In genomic region chr19:39145180-39145953, GRCh38 we compare ENCODE assay signal across 11 cellular contexts. TPM values are rescaled to one million over a fixed set of nuclear protein-coding genes. Genes with fewer than 3 reads are reported as not detected.
DNase-seq lines count a peak whose midpoint lies in the region; ATAC-seq and TF ChIP-seq lines count a peak whose summit lies in the region.
"Had no signal": no experiment of that assay in that cellular context is flagged by ENCODE, and none has a peak within 500 bp of the region (broad histone marks: within the 10 kb centered on the region; RNA-seq: fewer than 3 reads in every experiment).

No MANE protein-coding gene starts in this region.

- ATAC-seq in left cardiac atrium (peak; percentile 85 to 86), upper lobe of right lung (peak; percentile 67)
- no peak for ATAC-seq in CD4-positive, alpha-beta T cell (ENCODE audit: poor library complexity)

- peak overlapping the region; percentile 78 for H3K18ac ChIP-seq in neuronal stem cell (ENCODE audit: low read length)

- no peak overlapping the region for H3K23ac ChIP-seq in neuronal stem cell (ENCODE audit: low read depth, low read length, poor library complexity)

- H3K36me3 Mint-ChIP-seq in CD4-positive, alpha-beta T cell (ENCODE audit: low read depth): no peaks in the 10 kb centered on the region

- H2BK5ac ChIP-seq in neuronal stem cell (ENCODE audit: low read length): no peak overlapping the region

- H3K27me3 Mint-ChIP-seq in CD4-positive, alpha-beta T cell: no peaks in the 10 kb centered on the region
- H3K27me3 Mint-ChIP-seq: activated CD4-positive, alpha-beta memory T cell treated with anti-CD3 and anti-CD28 coated beads, Interleukin-2, amount 10 ng/mL, durations not matched to agents 7 days and 5 days had no signal

- intact Hi-C loops in left cardiac atrium (cut with DNase I) (no loop called here), upper lobe of right lung (cut with DNase I) (no loop called here)
- intact Hi-C loops in CD4-positive, alpha-beta T cell (cut with DNase I, micrococcal nuclease): no loop called here

- H2BK15ac ChIP-seq in neuronal stem cell (ENCODE audit: low read length): no peak overlapping the region

- H3K27me3 ChIP-seq in neuronal stem cell (ENCODE audit: control insufficient read depth in 3 of 3, insufficient read depth in 3 of 3, low read depth in 1 of 3, low read length in 3 of 3) (no peaks in the 10 kb centered on the region), upper lobe of right lung (no peaks in the 10 kb centered on the region)
- H3K27me3 ChIP-seq in CD4-positive, alpha-beta T cell (ENCODE audit: control insufficient read depth, insufficient read depth, low read length): no peaks in the 10 kb centered on the region
- H3K27me3 ChIP-seq: right lobe of liver had no signal

- H3K36me3 ChIP-seq in neuronal stem cell (replicated peaks in 1 of 2; ENCODE audit: control insufficient read depth in 2 of 2, insufficient read depth in 2 of 2, low read length in 2 of 2) (peaks cover 3 to 6% of the 10 kb centered on the region in 2 donors), upper lobe of right lung (no peaks in the 10 kb centered on the region)
- H3K36me3 ChIP-seq: right lobe of liver had no signal

- DNase-seq in left cardiac atrium: no peak
- no peak for DNase-seq in neuronal stem cell (ENCODE audit: low spot score)
- no peak for DNase-seq in upper lobe of right lung
- no peak for DNase-seq in NCI-H128 (lab: John Stamatoyannopoulos, UW; ENCODE audit: unreplicated experiment)
- no peak for DNase-seq in CD4-positive, alpha-beta T cell
- DNase-seq in NCI-H146 (lab: John Stamatoyannopoulos, UW): no peak
- DNase-seq: activated CD4-positive, alpha-beta memory T cell treated with anti-CD3 and anti-CD28 coated beads, Interleukin-2, amount 10 ng/mL, durations not matched to agents 7 days and 5 days; EL; NCI-H2081 had no signal

- CTCF ChIA-PET in CD4-positive, alpha-beta T cell (lab: Charles Lee): interaction anchor here (1.1 kb wide), 1 partner anchor 23 kb away, joined by 3 read pairs; no protein-coding TSS in a partner anchor

- H3K4me3 Mint-ChIP-seq in CD4-positive, alpha-beta T cell: no peak overlapping the region
- H3K4me3 Mint-ChIP-seq: activated CD4-positive, alpha-beta memory T cell treated with anti-CD3 and anti-CD28 coated beads, Interleukin-2, amount 10 ng/mL, durations not matched to agents 7 days and 5 days had no signal

- POLR2A ChIA-PET in CD4-positive, alpha-beta T cell (lab: Charles Lee): no interaction called here

- H3K27ac Mint-ChIP-seq in CD4-positive, alpha-beta T cell: no peak overlapping the region
- H3K27ac Mint-ChIP-seq: activated CD4-positive, alpha-beta memory T cell treated with anti-CD3 and anti-CD28 coated beads, Interleukin-2, amount 10 ng/mL, durations not matched to agents 7 days and 5 days had no signal

- no peak overlapping the region for H4K91ac ChIP-seq in neuronal stem cell (ENCODE audit: low read depth, low read length, poor library complexity)

- peaks cover 12% of the 10 kb centered on the region for H3K4me1 Mint-ChIP-seq in CD4-positive, alpha-beta T cell (ENCODE audit: low read depth)

- no peak overlapping the region for H4K8ac ChIP-seq in neuronal stem cell (ENCODE audit: low read depth, low read length)

- H2AFZ ChIP-seq in neuronal stem cell (ENCODE audit: low read length): peak overlapping the region; percentile 91

- TF ChIP-seq CTCF in upper lobe of right lung (IDR thresholded peaks at IDR 0.05): peak; percentile 9
- TF ChIP-seq CTCF in CD4-positive, alpha-beta T cell (IDR thresholded peaks at IDR 0.05): no peak

- H3K4me1 ChIP-seq in neuronal stem cell (ENCODE audit: control insufficient read depth in 2 of 2, insufficient read depth in 1 of 2, low read depth in 1 of 2, low read length in 2 of 2) (peaks cover 19 to 22% of the 10 kb centered on the region in 2 donors), upper lobe of right lung (peaks cover 29% of the 10 kb centered on the region)

- no peak overlapping the region for H2BK120ac ChIP-seq in neuronal stem cell (ENCODE audit: low read depth, low read length)

- no CpG with 5 or more reads among the region's 26 CpGs for WGBS in neuronal stem cell (ENCODE audit: extremely low coverage in 2 of 2, insufficient read length in 2 of 2, insufficient replicate concordance in 1 of 2), 2 donors

- H2AK5ac ChIP-seq in neuronal stem cell (ENCODE audit: low read depth, low read length): peak overlapping the region; percentile 64

- H3K27ac ChIP-seq in angular gyrus (ENCODE audit: low read depth, low read length) (peak overlapping the region; percentile 94), neuronal stem cell (replicated peaks; ENCODE audit: low read length) (peak overlapping the region; percentile 46), upper lobe of right lung (peak overlapping the region; percentile 78)
- no peak overlapping the region for H3K27ac ChIP-seq in CD4-positive, alpha-beta T cell (ENCODE audit: low read depth, low read length)
- H3K27ac ChIP-seq: right lobe of liver had no signal

- no peak overlapping the region for H2BK12ac ChIP-seq in neuronal stem cell (ENCODE audit: low read length)

- H3K9me3 Mint-ChIP-seq in CD4-positive, alpha-beta T cell: no peaks in the 10 kb centered on the region
- H3K9me3 Mint-ChIP-seq: activated CD4-positive, alpha-beta memory T cell treated with anti-CD3 and anti-CD28 coated beads, Interleukin-2, amount 10 ng/mL, durations not matched to agents 7 days and 5 days had no signal

- H3K9ac ChIP-seq in neuronal stem cell (ENCODE audit: low read depth, low read length, poor library complexity): no peak overlapping the region

- H3K4me2 ChIP-seq in neuronal stem cell (ENCODE audit: insufficient read depth, low read length, poor library complexity, severe bottlenecking): no peak overlapping the region

- no peak overlapping the region for H3K4ac ChIP-seq in neuronal stem cell (ENCODE audit: low read length)

- H3K9me3 ChIP-seq in neuronal stem cell (replicated peaks in 1 of 2; ENCODE audit: control insufficient read depth in 2 of 2, insufficient read depth in 1 of 2, low read depth in 1 of 2, low read length in 2 of 2) (peaks cover 4 to 8% of the 10 kb centered on the region in 2 donors), upper lobe of right lung (no peaks in the 10 kb centered on the region)
- no peaks in the 10 kb centered on the region for H3K9me3 ChIP-seq in CD4-positive, alpha-beta T cell (ENCODE audit: control insufficient read depth, low read length)
- H3K9me3 ChIP-seq: right lobe of liver had no signal

- H3K4me3 ChIP-seq in neuronal stem cell (ENCODE audit: low read length in 2 of 2) (no peak overlapping the region), upper lobe of right lung (peak overlapping the region; percentile 19)
- H3K4me3 ChIP-seq: right lobe of liver had no signal

- H3K79me1 ChIP-seq in neuronal stem cell (ENCODE audit: low read depth, low read length): peaks cover 9% of the 10 kb centered on the region

- no peak overlapping the region for H3K14ac ChIP-seq in neuronal stem cell (ENCODE audit: low read length)

RNA-seq across cellular contexts. Expression of gene PAK4, which starts 19.8 kb away (rescaled TPM):
- total RNA-seq in left cardiac atrium: 10 to 100 TPM; 15.8 to 17.2 TPM
- 102 TPM for polyA plus RNA-seq in neuronal stem cell (2013, experiment 1 of 2)
- 96.5 TPM for polyA plus RNA-seq in neuronal stem cell (2013, experiment 2 of 2)
- 72.8 TPM for total RNA-seq in upper lobe of right lung
- total RNA-seq in CD4-positive, alpha-beta T cell: 1 to 10 TPM; 2.7 to 6.3 TPM

RNA-seq across cellular contexts. Expression of gene NCCRP1, which starts 51.4 kb away (rescaled TPM):
- total RNA-seq in left cardiac atrium (not detected), upper lobe of right lung (0.46 TPM)
- 2.0 TPM for polyA plus RNA-seq in neuronal stem cell (2013, experiment 1 of 2)
- 1.6 TPM for polyA plus RNA-seq in neuronal stem cell (2013, experiment 2 of 2)
- not detected for total RNA-seq in CD4-positive, alpha-beta T cell
- total RNA-seq: activated CD4-positive, alpha-beta memory T cell treated with anti-CD3 and anti-CD28 coated beads, Interleukin-2, amount 10 ng/mL, durations not matched to agents 7 days and 5 days; right lobe of liver had no signal

RNA-seq across cellular contexts. Expression of gene SYCN, which starts 58.7 kb away (rescaled TPM):
- total RNA-seq in left cardiac atrium (not detected), upper lobe of right lung (not detected)
- polyA plus RNA-seq in neuronal stem cell (2013, experiment 1 of 2): not detected
- polyA plus RNA-seq in neuronal stem cell (2013, experiment 2 of 2): not detected
- total RNA-seq in CD4-positive, alpha-beta T cell: not detected
- total RNA-seq: activated CD4-positive, alpha-beta memory T cell treated with anti-CD3 and anti-CD28 coated beads, Interleukin-2, amount 10 ng/mL, durations not matched to agents 7 days and 5 days; right lobe of liver had no signal
